In the genomic region with DNA sequence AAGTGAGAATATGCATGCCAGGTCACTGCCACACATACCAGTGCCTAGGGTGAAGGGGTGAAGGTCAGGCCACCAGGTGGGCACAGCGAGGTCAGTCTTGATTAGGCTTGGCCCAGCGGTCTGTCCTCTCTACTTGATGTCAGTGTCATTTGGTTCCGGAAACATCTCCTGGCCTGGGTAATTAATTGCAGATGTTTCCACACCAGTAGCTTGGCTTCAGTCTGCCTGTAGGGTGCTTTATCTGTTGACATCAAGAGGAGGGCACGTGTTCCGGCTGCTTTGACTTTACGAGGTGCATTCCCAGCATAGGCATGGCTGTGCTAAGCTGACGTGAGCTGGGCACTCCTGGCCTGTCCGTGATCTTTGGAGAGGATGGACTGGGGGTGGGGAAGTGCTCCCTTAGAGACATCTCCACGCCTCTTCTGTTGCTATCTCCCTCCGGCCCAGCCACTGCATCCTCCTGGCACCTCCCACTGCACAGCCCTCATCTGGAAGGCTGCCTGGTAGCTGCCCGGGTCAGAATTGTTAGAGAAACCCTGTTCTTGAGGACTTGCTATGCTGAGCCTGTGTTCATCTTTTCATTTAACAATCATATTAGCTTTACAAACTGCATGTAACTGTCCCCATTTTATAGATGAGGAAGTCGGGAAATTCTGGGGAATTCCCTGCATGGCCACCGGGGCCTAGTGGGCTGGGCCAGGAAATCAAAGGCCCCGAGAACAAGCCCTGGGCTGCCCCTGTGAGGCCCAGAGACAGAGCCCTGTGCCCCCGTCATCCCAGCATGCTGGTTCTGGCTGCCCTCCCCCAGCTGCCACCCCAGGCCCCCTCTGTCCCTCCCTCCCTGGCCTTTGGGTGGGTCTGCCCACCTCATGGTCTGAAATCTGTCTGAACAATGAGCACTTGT, we compare ENCODE assay signal across 8 cellular contexts. TPM values are rescaled to one million over a fixed set of nuclear protein-coding genes. Genes with fewer than 3 reads are reported as not detected.
DNase-seq lines count a peak whose midpoint lies in the region; ATAC-seq and TF ChIP-seq lines count a peak whose summit lies in the region.

No MANE protein-coding gene starts in this region.

- peaks cover 54% of the 10 kb centered on the region for H3K4me1 Mint-ChIP-seq in central memory CD8-positive, alpha-beta T cell

- H3K4me3 ChIP-seq in stomach, result no peak overlapping the region

- peak; percentile 26 for DNase-seq in DMS53 (lab: John Stamatoyannopoulos, UW)
- no peak for DNase-seq in DMS53 treated with DMSO at 0.1 percent for 48 hours (lab: John Stamatoyannopoulos, UW; ENCODE audit: unreplicated experiment)
- peak; percentile 28 to 74 (median 42) for DNase-seq in T-helper 2 cell
- DNase-seq in central memory CD8-positive, alpha-beta T cell (ENCODE audit: low spot score in 2 of 2), result no peak
- DNase-seq in medulla oblongata (ENCODE audit: extremely low spot score), result peak; percentile 41
- DNase-seq in stomach, result peak; percentile 64
- DNase-seq in COLO829 (ENCODE audit: low spot score), result no peak

- H3K27me3 ChIP-seq in stomach, result no peaks in the 10 kb centered on the region

- peak overlapping the region; percentile 81 for H3K27ac Mint-ChIP-seq in central memory CD8-positive, alpha-beta T cell (ENCODE audit: low read depth)

- H3K9me3 ChIP-seq in stomach, result no peaks in the 10 kb centered on the region

- ATAC-seq in HG02973 (IDR thresholded peaks at IDR 0.05; ENCODE audit: unreplicated experiment), result peak; percentile 55
- ATAC-seq in central memory CD8-positive, alpha-beta T cell (replicated peaks; ENCODE audit: extremely low read depth, poor library complexity, severe bottlenecking), result peak; percentile 25

- H3K36me3 ChIP-seq in stomach, result peaks cover 23 to 76% (median 68%) of the 10 kb centered on the region in 4 donors

- H3K4me1 ChIP-seq in stomach, result peaks cover 54 to 67% (median 64%) of the 10 kb centered on the region in 4 donors

- TF ChIP-seq EP300 in stomach (IDR thresholded peaks at IDR 0.05), result no peak

- intact Hi-C loops in stomach (cut with DNase I; ENCODE audit: low total_unique reads), result no loop called here

- peak overlapping the region; percentile 56 for H3K4me3 Mint-ChIP-seq in central memory CD8-positive, alpha-beta T cell

- WGBS in stomach, 5 donors, result 31 to 40% (median 33%) methylated on average over 15 of the region's 15 CpGs

- H3K9me3 Mint-ChIP-seq in central memory CD8-positive, alpha-beta T cell, result no peaks in the 10 kb centered on the region

- no peak for TF ChIP-seq POLR2A in stomach (IDR thresholded peaks at IDR 0.05)

- H3K36me3 Mint-ChIP-seq in central memory CD8-positive, alpha-beta T cell (ENCODE audit: insufficient read depth), result peaks cover 42% of the 10 kb centered on the region

- peak overlapping the region; percentile 46 to 87 (median 76) for H3K27ac ChIP-seq in stomach

- no peak for TF ChIP-seq CTCF in stomach (IDR thresholded peaks at IDR 0.05)

- H3K27me3 Mint-ChIP-seq in central memory CD8-positive, alpha-beta T cell, result no peaks in the 10 kb centered on the region

RNA-seq across cellular contexts. Expression of a gene that starts 29.1 kb away (rescaled TPM):
- 100 to 1,000 TPM in 1 of 5 donors, 10 to 100 TPM in 4; 16.7 to 109 (median 47.3) TPM for total RNA-seq in stomach
- 10 to 100 TPM in 1 of 3 donors, 1 to 10 TPM in 2; 6.2 to 13.0 (median 6.6) TPM for polyA plus RNA-seq in stomach

Comparison
In these comparisons a context has a peak if more than half of its experiments do, and no peak if none do; other contexts are left out.
1. DNase-seq: peak in DMS53 (single experiment), T-helper 2 cell (5 of 5), medulla oblongata (single experiment) and stomach (single experiment); none in DMS53 treated with DMSO at 0.1 percent for 48 hours (single experiment), central memory CD8-positive, alpha-beta T cell (0 of 2) and COLO829 (single experiment).